ENCODE assay signal across 8 cellular contexts in genomic region chr2:177242136-177242987, GRCh38. TPM values are rescaled to one million over a fixed set of nuclear protein-coding genes. Genes with fewer than 3 reads are reported as not detected.
DNase-seq lines count a peak whose midpoint lies in the region; ATAC-seq and TF ChIP-seq lines count a peak whose summit lies in the region.

No MANE protein-coding gene starts in this region.

- H3K4me3 ChIP-seq in Karpas-422 (ENCODE audit: low read length) (peak overlapping the region; percentile 27; the same call in 1 of the 2 replicates), adrenal gland (peak overlapping the region in 1 of 4 donors; percentile 34), right atrium auricular region (peak overlapping the region; percentile 0 to 23), skin epidermis (peak overlapping the region in 1 of 7 experiments; percentile 8)

- DNase-seq in Caki2 (ENCODE audit: low read depth) (peak; percentile 79), Karpas-422 (no peak), adrenal gland (peak in 2 of 7 donors; percentile 38 to 58), right atrium auricular region (ENCODE audit: low spot score) (no peak), posterior cingulate gyrus (no peak)

- in situ Hi-C loops in Caki2 (cut with HindIII; ENCODE audit: low pct_unique_long_range_greater_than_20kb, low sequenced_read_pairs) = no loop called here

- TF ChIP-seq CTCF in adrenal gland (IDR thresholded peaks at IDR 0.05) (no peak), right atrium auricular region (IDR thresholded peaks at IDR 0.05) (no peak)

- peaks cover 100% of the 10 kb centered on the region for H3K79me2 ChIP-seq in Karpas-422 (ENCODE audit: low read length)

- ATAC-seq in HG03280 (IDR thresholded peaks at IDR 0.05; ENCODE audit: unreplicated experiment) (no peak), GM18858 (IDR thresholded peaks at IDR 0.05; ENCODE audit: unreplicated experiment) (no peak)

- no peak overlapping the region for H2AFZ ChIP-seq in Karpas-422 (ENCODE audit: low read length)

- peak overlapping the region; percentile 95 for H3K27ac ChIP-seq in Karpas-422 (ENCODE audit: low read length)
- peak overlapping the region; percentile 80 to 92 (median 88) for H3K27ac ChIP-seq in adrenal gland
- H3K27ac ChIP-seq in right atrium auricular region = peak overlapping the region; percentile 82 to 89
- H3K27ac ChIP-seq in skin epidermis = peak overlapping the region; percentile 28 to 94 (median 83)

- intact Hi-C loops in adrenal gland (cut with DNase I) = no loop called here
- intact Hi-C loops in posterior cingulate gyrus (cut with DNase I) = no loop called here

- peak overlapping the region; percentile 47 for H3K9ac ChIP-seq in Karpas-422 (ENCODE audit: low read length)

- H3K36me3 ChIP-seq in Karpas-422 (ENCODE audit: insufficient read depth, low read length) (peaks cover 22% of the 10 kb centered on the region), adrenal gland (replicated peaks in 1 of 2) (no peaks in the 10 kb centered on the region), right atrium auricular region (no peaks in the 10 kb centered on the region)

- peaks cover 92% of the 10 kb centered on the region for H3K4me1 ChIP-seq in Karpas-422 (ENCODE audit: low read length)
- peaks cover 77 to 94% of the 10 kb centered on the region in 2 donors for H3K4me1 ChIP-seq in adrenal gland (replicated peaks in 1 of 2)
- peaks cover 0 to 100% of the 10 kb centered on the region in 2 donors for H3K4me1 ChIP-seq in right atrium auricular region

- H3K4me2 ChIP-seq in Karpas-422 (ENCODE audit: low read depth, low read length, poor library complexity, severe bottlenecking) = peak overlapping the region; percentile 53

- peaks cover 9% of the 10 kb centered on the region; the same call in 1 of the 2 replicates for H4K20me1 ChIP-seq in Karpas-422 (ENCODE audit: insufficient read depth, low read depth, low read length)

- TF ChIP-seq POLR2A in adrenal gland (IDR thresholded peaks at IDR 0.05) = peak in 1 of 2 donors; percentile 60

- H3K9me3 ChIP-seq in Karpas-422 (ENCODE audit: low read length) = no peaks in the 10 kb centered on the region
- H3K9me3 ChIP-seq in adrenal gland (replicated peaks in 1 of 3) = no peaks in the 10 kb centered on the region
- H3K9me3 ChIP-seq in right atrium auricular region = no peaks in the 10 kb centered on the region

- 10 to 19% (median 16%) methylated on average over 5 of the region's 5 CpGs for WGBS in adrenal gland, 4 donors

- H3K9me2 ChIP-seq in Karpas-422 (replicated peaks; ENCODE audit: insufficient read depth, low read length) = no peaks in the 10 kb centered on the region

- H3K27me3 ChIP-seq in Karpas-422 (ENCODE audit: low read length) = no peaks in the 10 kb centered on the region
- no peaks in the 10 kb centered on the region for H3K27me3 ChIP-seq in adrenal gland
- H3K27me3 ChIP-seq in right atrium auricular region = no peaks in the 10 kb centered on the region

RNA-seq across cellular contexts. Expression of gene NFE2L2, which starts 22.2 kb away (rescaled TPM):
- total RNA-seq in Caki2 (2014; rRNA removed; shearing (Covaris generic); ENCODE audit: low replicate concordance) = 57.2 and 108 TPM in 2 replicates
- 33.1 and 66.7 TPM in 2 replicates for total RNA-seq in Karpas-422 (2014; rRNA removed; shearing (Covaris generic); ENCODE audit: low replicate concordance)
- total RNA-seq in adrenal gland = 100 to 1,000 TPM in 2 of 8 donors, 10 to 100 TPM in 6; 54.4 to 119 (median 82.4) TPM
- 10 to 100 TPM; 41.1 to 87.6 (median 52.7) TPM for polyA plus RNA-seq in adrenal gland
- total RNA-seq in right atrium auricular region = 10 to 100 TPM; 68.2 to 84.1 TPM

RNA-seq across cellular contexts. Expression of gene HNRNPA3, which starts 29.8 kb away (rescaled TPM):
- total RNA-seq in Caki2 (2014; rRNA removed; shearing (Covaris generic); ENCODE audit: low replicate concordance) = 24.1 and 25.1 TPM in 2 replicates
- total RNA-seq in Karpas-422 (2014; rRNA removed; shearing (Covaris generic); ENCODE audit: low replicate concordance) = 51.7 and 62.7 TPM in 2 replicates
- total RNA-seq in adrenal gland = 100 to 1,000 TPM in 4 of 8 donors, 10 to 100 TPM in 4; 22.6 to 131 (median 70.2) TPM
- polyA plus RNA-seq in adrenal gland = 100 to 1,000 TPM; 175 to 223 (median 212) TPM
- total RNA-seq in right atrium auricular region = 10 to 100 TPM; 24.1 to 28.1 TPM
